Comparison of ENCODE assay signal across 24 cellular contexts in the genomic region with DNA sequence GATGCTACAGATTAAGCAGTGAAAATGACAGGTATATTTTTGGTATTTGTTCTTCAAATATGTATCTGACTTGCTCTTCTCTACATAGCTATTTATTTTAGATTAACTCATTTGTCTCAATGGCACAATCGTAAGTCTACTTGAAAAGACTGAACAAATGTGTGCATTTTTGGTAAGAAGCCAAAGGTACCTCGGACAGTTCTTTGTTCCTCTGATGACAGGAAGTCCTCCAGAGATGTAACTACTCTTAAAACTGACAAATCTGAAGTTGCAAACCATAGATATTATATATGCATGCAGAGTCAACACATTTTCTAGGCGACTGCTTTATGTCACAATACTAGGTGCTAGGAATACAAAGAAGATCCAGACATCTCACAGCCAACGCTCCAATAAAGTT. TPM values are rescaled to one million over a fixed set of nuclear protein-coding genes. Genes with fewer than 3 reads are reported as not detected.
A peak's percentile ranks its signal among the peaks of the same experiment; 100 is the strongest.
DNase-seq lines count a peak whose midpoint lies in the region; ATAC-seq and TF ChIP-seq lines count a peak whose summit lies in the region.
"Had no signal": no experiment of that assay in that cellular context is flagged by ENCODE, and none has a peak within 500 bp of the region (broad histone marks: within the 10 kb centered on the region; RNA-seq: fewer than 3 reads in every experiment).

No MANE protein-coding gene starts in this region.

- peak; percentile 13 for DNase-seq in DMS153 treated with DMSO at 0.1 percent for 48 hours (lab: John Stamatoyannopoulos, UW; ENCODE audit: unreplicated experiment)
- DNase-seq in DMS153 (lab: John Stamatoyannopoulos, UW), result no peak
- no peak for DNase-seq in HCT116 (ENCODE audit: low read depth, low spot score)
- no peak for DNase-seq in neural crest cell (ENCODE audit: low read depth, low spot score)
- DNase-seq in NCI-H1105 treated with DMSO at 0.1 percent for 48 hours (lab: John Stamatoyannopoulos, UW), result no peak
- no peak for DNase-seq in pons (ENCODE audit: low spot score)
- DNase-seq: ACHN, DMS53, H7, HFFc6, IMR-90, NCI-H1092, NCI-H1436, NCI-H187, NCI-H2081 treated with DMSO at 0.1 percent for 48 hours, NCI-H2171 treated with DMSO at 0.1 percent for 48 hours, NCI-H446 treated with DMSO at 0.1 percent for 48 hours, NCI-H526, NCI-H82, Peyer's patch, SHP77 treated with DMSO at 0.1 percent for 48 hours had no signal

- H3K4me1 ChIP-seq in HCT116 (ENCODE audit: control insufficient read depth in 1 of 2, insufficient read depth in 2 of 2, low read length in 2 of 2), result no peaks in the 10 kb centered on the region
- H3K4me1 ChIP-seq: Peyer's patch had no signal

- H3K27ac ChIP-seq in HCT116 (ENCODE audit: low read depth, low read length), result no peak overlapping the region
- H3K27ac ChIP-seq: 22Rv1, Peyer's patch had no signal

- H3K9me2 ChIP-seq in HCT116 (ENCODE audit: insufficient read depth), result no peaks in the 10 kb centered on the region

- no peak overlapping the region for H3K4me3 Mint-ChIP-seq in neural crest cell
- H3K4me3 Mint-ChIP-seq: HFFc6 had no signal

- no peaks in the 10 kb centered on the region for H4K20me1 ChIP-seq in HCT116 (ENCODE audit: insufficient read depth)

- POLR2A ChIA-PET in HCT116 (lab: Charles Lee), result no interaction called here

- no peaks in the 10 kb centered on the region for H3K79me2 ChIP-seq in HCT116 (ENCODE audit: insufficient read depth, low read length)

- no peak overlapping the region for H3K4me2 ChIP-seq in HCT116 (ENCODE audit: low read length)

- no peaks in the 10 kb centered on the region; a peak in 1 of 4 replicates for H3K36me3 ChIP-seq in HCT116 (ENCODE audit: control insufficient read depth in 1 of 2, insufficient read depth in 2 of 2, low read length in 2 of 2)

- no TSS peak for BruUV-seq in HCT116 (replicated peaks; lab: Mats Ljungman, UMichigan)

- H3K4me1 Mint-ChIP-seq in neural crest cell, result no peaks in the 10 kb centered on the region

- CTCF ChIA-PET in HCT116 (lab: Charles Lee), result no interaction called here

- peaks cover 11% of the 10 kb centered on the region for H3K36me3 Mint-ChIP-seq in neural crest cell (ENCODE audit: low read depth)

- H3K27ac Mint-ChIP-seq in neural crest cell (ENCODE audit: unreplicated experiment), result peak overlapping the region; percentile 76
- H3K27ac Mint-ChIP-seq: HFFc6 had no signal

- H3K27me3 Mint-ChIP-seq in neural crest cell (ENCODE audit: low read depth), result no peaks in the 10 kb centered on the region

- no peak for TF ChIP-seq CTCF in HCT116 (IDR thresholded peaks at IDR 0.05 in 2 of 3, conservative IDR thresholded peaks at IDR 0.05 in 1 of 3; ENCODE audit: borderline replicate concordance in 1 of 3, insufficient read depth in 1 of 3, low read depth in 2 of 3, low read length in 2 of 3)
- no peak for TF ChIP-seq CTCF in neural crest cell (conservative IDR thresholded peaks at IDR 0.05)

- RAD21 ChIA-PET in HCT116 (lab: Charles Lee; ENCODE audit: low non-redundant PET in 1 of 2, low total read pairs in 2 of 2, uncharacterized antibody in 2 of 2, unreplicated experiment in 2 of 2), result no interaction called here

- no peak for TF ChIP-seq RAD21 in HCT116 (IDR thresholded peaks at IDR 0.05; ENCODE audit: low read depth)

- no peaks in the 10 kb centered on the region for H3K27me3 ChIP-seq in HCT116 (ENCODE audit: insufficient read depth, low read length)
- H3K27me3 ChIP-seq: Peyer's patch had no signal

- no peak for ATAC-seq in HCT116
- ATAC-seq in HG03159 (IDR thresholded peaks at IDR 0.05; ENCODE audit: unreplicated experiment), result no peak

- no peak overlapping the region for H3K9ac ChIP-seq in HCT116 (ENCODE audit: low read length)

- H3K9me3 Mint-ChIP-seq in neural crest cell, result no peaks in the 10 kb centered on the region
- H3K9me3 Mint-ChIP-seq: HFFc6 had no signal

- no peak overlapping the region for H3K4me3 ChIP-seq in HCT116 (replicated peaks in 1 of 2; ENCODE audit: low read depth in 1 of 2, low read length in 2 of 2)
- H3K4me3 ChIP-seq: Peyer's patch had no signal

- no peak overlapping the region for H2AFZ ChIP-seq in HCT116 (ENCODE audit: low read depth, low read length, poor library complexity, severe bottlenecking)

- intact Hi-C loops in HCT116 (cut with micrococcal nuclease), result no loop called here

- no peak for TF ChIP-seq POLR2A in HCT116 (IDR thresholded peaks at IDR 0.05; ENCODE audit: borderline replicate concordance, extremely low read depth, insufficient read depth, insufficient read length)

- H3K9me3 ChIP-seq in HCT116 (ENCODE audit: control insufficient read depth in 1 of 2, insufficient read depth in 1 of 2, low read depth in 1 of 2, low read length in 2 of 2), result no peaks in the 10 kb centered on the region
- H3K9me3 ChIP-seq: Peyer's patch had no signal

TF ChIP-seq in HCT116, 20 proteins besides CTCF, POLR2A, EP300 and RAD21:
- TF ChIP-seq ZFX (IDR thresholded peaks at IDR 0.05) (no peak), EZH2phosphoT487 (IDR thresholded peaks at IDR 0.05; ENCODE audit: borderline replicate concordance) (no peak)
- TF ChIP-seq, protein P1, sequence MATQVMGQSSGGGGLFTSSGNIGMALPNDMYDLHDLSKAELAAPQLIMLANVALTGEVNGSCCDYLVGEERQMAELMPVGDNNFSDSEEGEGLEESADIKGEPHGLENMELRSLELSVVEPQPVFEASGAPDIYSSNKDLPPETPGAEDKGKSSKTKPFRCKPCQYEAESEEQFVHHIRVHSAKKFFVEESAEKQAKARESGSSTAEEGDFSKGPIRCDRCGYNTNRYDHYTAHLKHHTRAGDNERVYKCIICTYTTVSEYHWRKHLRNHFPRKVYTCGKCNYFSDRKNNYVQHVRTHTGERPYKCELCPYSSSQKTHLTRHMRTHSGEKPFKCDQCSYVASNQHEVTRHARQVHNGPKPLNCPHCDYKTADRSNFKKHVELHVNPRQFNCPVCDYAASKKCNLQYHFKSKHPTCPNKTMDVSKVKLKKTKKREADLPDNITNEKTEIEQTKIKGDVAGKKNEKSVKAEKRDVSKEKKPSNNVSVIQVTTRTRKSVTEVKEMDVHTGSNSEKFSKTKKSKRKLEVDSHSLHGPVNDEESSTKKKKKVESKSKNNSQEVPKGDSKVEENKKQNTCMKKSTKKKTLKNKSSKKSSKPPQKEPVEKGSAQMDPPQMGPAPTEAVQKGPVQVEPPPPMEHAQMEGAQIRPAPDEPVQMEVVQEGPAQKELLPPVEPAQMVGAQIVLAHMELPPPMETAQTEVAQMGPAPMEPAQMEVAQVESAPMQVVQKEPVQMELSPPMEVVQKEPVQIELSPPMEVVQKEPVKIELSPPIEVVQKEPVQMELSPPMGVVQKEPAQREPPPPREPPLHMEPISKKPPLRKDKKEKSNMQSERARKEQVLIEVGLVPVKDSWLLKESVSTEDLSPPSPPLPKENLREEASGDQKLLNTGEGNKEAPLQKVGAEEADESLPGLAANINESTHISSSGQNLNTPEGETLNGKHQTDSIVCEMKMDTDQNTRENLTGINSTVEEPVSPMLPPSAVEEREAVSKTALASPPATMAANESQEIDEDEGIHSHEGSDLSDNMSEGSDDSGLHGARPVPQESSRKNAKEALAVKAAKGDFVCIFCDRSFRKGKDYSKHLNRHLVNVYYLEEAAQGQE (IDR thresholded peaks at IDR 0.05; ENCODE audit: low read depth), result peak; percentile 21

TF ChIP-seq in PFSK-1, 5 proteins besides CTCF, POLR2A, EP300 and RAD21:
- TF ChIP-seq, protein P1 (IDR thresholded peaks at IDR 0.05; ENCODE audit: insufficient read depth in 1 of 2, low read depth in 2 of 2, low read length in 2 of 2), result peak; percentile 47 to 80; a peak in 3 of 4 replicates
- no peak for TF ChIP-seq POLR2AphosphoS5 (IDR thresholded peaks at IDR 0.05; ENCODE audit: low read depth, low read length)
TF ChIP-seq in PFSK-1: peak in this region for 1.

RNA-seq across cellular contexts. Expression of a gene that starts 36.7 kb away (rescaled TPM):
- 21.6 TPM for total RNA-seq in HCT116 (2021; ENCODE audit: unreplicated experiment)
- polyA plus RNA-seq in HCT116 (2012), result 8.5 and 12.1 TPM in 2 replicates
- 15.4 TPM for polyA plus RNA-seq in PFSK-1 (2012; ENCODE audit: insufficient read length, low read depth)
- 21.9 and 25.1 TPM in 2 replicates for total RNA-seq in neural crest cell

RNA-seq across cellular contexts. Expression of a gene that starts 36.7 kb away (rescaled TPM):
- total RNA-seq in HCT116 (2021; ENCODE audit: unreplicated experiment) (47.8 TPM), neural crest cell (55.0 and 60.4 TPM in 2 replicates)
- polyA plus RNA-seq in HCT116 (2012), result 14.1 and 18.3 TPM in 2 replicates
- polyA plus RNA-seq in PFSK-1 (2012; ENCODE audit: insufficient read length, low read depth), result 27.3 TPM

RNA-seq across cellular contexts. Expression of a gene that starts 56.5 kb away (rescaled TPM):
- total RNA-seq in HCT116 (2021; ENCODE audit: unreplicated experiment) (13.9 TPM), neural crest cell (62.6 and 68.3 TPM in 2 replicates)
- 4.6 and 5.7 TPM in 2 replicates for polyA plus RNA-seq in HCT116 (2012)
- polyA plus RNA-seq in PFSK-1 (2012; ENCODE audit: insufficient read length, low read depth), result 22.1 TPM
